ENCODE assay signal across 1 cellular context in genomic region chr18:32092422-32093105, GRCh38.
TF ChIP-seq lines count a peak whose summit lies in the region.

No MANE protein-coding gene starts in this region.

TF ChIP-seq in WTC11, 78 proteins besides CTCF, POLR2A, EP300 and RAD21 (continued from another document and continues in another):
- TF ChIP-seq E2F5 (CRISPR knock-in tag; IDR thresholded peaks at IDR 0.05) (0 out of 2 replicates have a peak, but pooled peaks have one; percentile 55), NR1H2 (CRISPR knock-in tag; IDR thresholded peaks at IDR 0.05) (no peak), MLX (CRISPR knock-in tag; IDR thresholded peaks at IDR 0.05) (no peak), CBFB (CRISPR knock-in tag; IDR thresholded peaks at IDR 0.05; ENCODE audit: low read depth) (no peak), AR (CRISPR knock-in tag; IDR thresholded peaks at IDR 0.05) (no peak), GTF2I (CRISPR knock-in tag; conservative IDR thresholded peaks at IDR 0.05) (no peak), ARID4B (CRISPR knock-in tag; IDR thresholded peaks at IDR 0.05; ENCODE audit: borderline replicate concordance) (no peak; the same call in 1 of the 2 replicates), IRF1 (CRISPR knock-in tag; IDR thresholded peaks at IDR 0.05) (no peak), ELF4 (CRISPR knock-in tag; IDR thresholded peaks at IDR 0.05; ENCODE audit: low read depth) (0 out of 2 replicates have a peak, but pooled peaks have one; percentile 73), IRF2 (CRISPR knock-in tag; IDR thresholded peaks at IDR 0.05; ENCODE audit: borderline replicate concordance, low read depth) (no peak), SMAD3 (CRISPR knock-in tag; IDR thresholded peaks at IDR 0.05; ENCODE audit: borderline replicate concordance) (no peak), ETV6 (CRISPR knock-in tag; IDR thresholded peaks at IDR 0.05) (no peak), ZNF263 (CRISPR knock-in tag; IDR thresholded peaks at IDR 0.05; ENCODE audit: low read depth) (0 out of 2 replicates have a peak, but pooled peaks have one; percentile 16), USF2 (CRISPR knock-in tag; IDR thresholded peaks at IDR 0.05) (no peak), MXD4 (CRISPR knock-in tag; IDR thresholded peaks at IDR 0.05; ENCODE audit: borderline replicate concordance) (no peak), TEAD4 (CRISPR knock-in tag; IDR thresholded peaks at IDR 0.05) (no peak), NR2C2 (CRISPR knock-in tag; IDR thresholded peaks at IDR 0.05) (no peak), AFF4 (CRISPR knock-in tag; IDR thresholded peaks at IDR 0.05; ENCODE audit: borderline replicate concordance) (no peak), ZNF423 (CRISPR knock-in tag; IDR thresholded peaks at IDR 0.05) (no peak), USF1 (CRISPR knock-in tag; IDR thresholded peaks at IDR 0.05) (peak; percentile 21; the same call in 1 of the 2 replicates), ESRRA (CRISPR knock-in tag; IDR thresholded peaks at IDR 0.05; ENCODE audit: borderline replicate concordance) (no peak), TCF7 (CRISPR knock-in tag; IDR thresholded peaks at IDR 0.05; ENCODE audit: low read depth) (no peak), PREB (CRISPR knock-in tag; IDR thresholded peaks at IDR 0.05; ENCODE audit: borderline replicate concordance) (no peak), STAT6 (CRISPR knock-in tag; conservative IDR thresholded peaks at IDR 0.05; ENCODE audit: low read depth) (no peak), PRRX2 (CRISPR knock-in tag; IDR thresholded peaks at IDR 0.05) (no peak), ATF3 (CRISPR knock-in tag; conservative IDR thresholded peaks at IDR 0.05) (no peak), ZBTB21 (CRISPR knock-in tag; IDR thresholded peaks at IDR 0.05; ENCODE audit: borderline replicate concordance) (no peak; the same call in 1 of the 2 replicates), RELA (CRISPR knock-in tag; IDR thresholded peaks at IDR 0.05; ENCODE audit: borderline replicate concordance) (no peak), JAZF1 (CRISPR knock-in tag; IDR thresholded peaks at IDR 0.05) (no peak), ZNF416 (CRISPR knock-in tag; IDR thresholded peaks at IDR 0.05) (no peak), CREM (CRISPR knock-in tag; IDR thresholded peaks at IDR 0.05) (0 out of 2 replicates have a peak, but pooled peaks have one; percentile 20), CDX4 (CRISPR knock-in tag; IDR thresholded peaks at IDR 0.05; ENCODE audit: borderline replicate concordance) (no peak), ATF6 (CRISPR knock-in tag; IDR thresholded peaks at IDR 0.05) (no peak)
